In genomic region chr2:219426534-219427136, GRCh38 we compare ENCODE assay signal across 16 cellular contexts. TPM values are rescaled to one million over a fixed set of nuclear protein-coding genes. Genes with fewer than 3 reads are reported as not detected.
DNase-seq lines count a peak whose midpoint lies in the region; ATAC-seq and TF ChIP-seq lines count a peak whose summit lies in the region.
"Had no signal": no experiment of that assay in that cellular context is flagged by ENCODE, and none has a peak within 500 bp of the region (broad histone marks: within the 10 kb centered on the region; RNA-seq: fewer than 3 reads in every experiment).

No MANE protein-coding gene starts in this region.

- no peak overlapping the region for H2BK12ac ChIP-seq in neuronal stem cell (ENCODE audit: low read length)

- peak overlapping the region; percentile 90 for H2AK5ac ChIP-seq in neuronal stem cell (ENCODE audit: low read depth, low read length)

- H3K4me3 ChIP-seq in neuronal stem cell (ENCODE audit: low read length in 2 of 2) = no peak overlapping the region
- no peak overlapping the region for H3K4me3 ChIP-seq in transverse colon
- no peak overlapping the region for H3K4me3 ChIP-seq in OCI-LY7 (ENCODE audit: low read depth, low read length, poor library complexity, severe bottlenecking)

- TF ChIP-seq EP300 in transverse colon (IDR thresholded peaks at IDR 0.05; ENCODE audit: low read depth) = no peak

- H2AFZ ChIP-seq in neuronal stem cell (ENCODE audit: low read length) = no peak overlapping the region
- H2AFZ ChIP-seq in OCI-LY7 (ENCODE audit: low read length) = no peak overlapping the region

- H3K36me3 Mint-ChIP-seq in activated CD4-positive, alpha-beta memory T cell treated with anti-CD3 and anti-CD28 coated beads for 36 hours = no peaks in the 10 kb centered on the region

- no peak overlapping the region for H2BK15ac ChIP-seq in neuronal stem cell (ENCODE audit: low read length)

- no peaks in the 10 kb centered on the region for H4K20me1 ChIP-seq in OCI-LY7 (ENCODE audit: insufficient read depth, low read length)

- DNase-seq in ecto neural progenitor cell (ENCODE audit: low spot score) (peak; percentile 34), cardiac septum (ENCODE audit: low spot score) (peak; percentile 73), neuronal stem cell (ENCODE audit: low spot score) (no peak), transverse colon (peak; percentile 7), OCI-LY7 (ENCODE audit: low spot score) (no peak)
- no peak for DNase-seq in activated CD4-positive, alpha-beta memory T cell treated with anti-CD3 and anti-CD28 coated beads for 36 hours
- DNase-seq: AML-193, Caco-2, EL, NCI-H1105 treated with DMSO at 0.1 percent for 48 hours, NCI-H1694 treated with DMSO at 0.1 percent for 48 hours, NCI-H2107, NCI-H345, NCI-H69 had no signal

- no peak overlapping the region for H3K4me2 ChIP-seq in neuronal stem cell (ENCODE audit: insufficient read depth, low read length, poor library complexity, severe bottlenecking)
- no peak overlapping the region for H3K4me2 ChIP-seq in OCI-LY7 (ENCODE audit: low read length)

- no TSS peak for BruUV-seq in OCI-LY7 (replicated peaks; lab: Mats Ljungman, UMichigan)

- TF ChIP-seq CTCF in transverse colon (IDR thresholded peaks at IDR 0.05) = no peak
- no peak for TF ChIP-seq CTCF in OCI-LY7 (conservative IDR thresholded peaks at IDR 0.05; ENCODE audit: low read length)

- H3K9me3 ChIP-seq in neuronal stem cell (replicated peaks in 1 of 2; ENCODE audit: control insufficient read depth in 2 of 2, insufficient read depth in 1 of 2, low read depth in 1 of 2, low read length in 2 of 2) (no peaks in the 10 kb centered on the region), transverse colon (no peaks in the 10 kb centered on the region), OCI-LY7 (ENCODE audit: low read length) (no peaks in the 10 kb centered on the region)
- H3K9me3 ChIP-seq: Caco-2 had no signal

- H2BK5ac ChIP-seq in neuronal stem cell (ENCODE audit: low read length) = peak overlapping the region; percentile 89

- no peak overlapping the region for H3K27ac ChIP-seq in neuronal stem cell (replicated peaks; ENCODE audit: low read length)
- peak overlapping the region in 3 of 4 donors; percentile 89 to 96 (median 89) for H3K27ac ChIP-seq in transverse colon
- no peak overlapping the region for H3K27ac ChIP-seq in OCI-LY7 (ENCODE audit: low read depth, low read length, poor library complexity, severe bottlenecking)

- H3K4me1 Mint-ChIP-seq in activated CD4-positive, alpha-beta memory T cell treated with anti-CD3 and anti-CD28 coated beads for 36 hours (ENCODE audit: low read depth) = no peaks in the 10 kb centered on the region

- no peak overlapping the region for H3K27ac Mint-ChIP-seq in activated CD4-positive, alpha-beta memory T cell treated with anti-CD3 and anti-CD28 coated beads for 36 hours

- no peaks in the 10 kb centered on the region for H3K36me3 ChIP-seq in neuronal stem cell (replicated peaks in 1 of 2; ENCODE audit: control insufficient read depth in 2 of 2, insufficient read depth in 2 of 2, low read length in 2 of 2)
- H3K36me3 ChIP-seq in transverse colon = no peaks in the 10 kb centered on the region
- H3K36me3 ChIP-seq in OCI-LY7 (ENCODE audit: insufficient read depth, low read length) = no peaks in the 10 kb centered on the region

- no peak overlapping the region for H4K91ac ChIP-seq in neuronal stem cell (ENCODE audit: low read depth, low read length, poor library complexity)

- H3K9ac ChIP-seq in neuronal stem cell (ENCODE audit: low read depth, low read length, poor library complexity) = no peak overlapping the region

- H3K27me3 ChIP-seq in neuronal stem cell (ENCODE audit: control insufficient read depth in 3 of 3, insufficient read depth in 3 of 3, low read depth in 1 of 3, low read length in 3 of 3) (peaks cover 0 to 50% (median 0%) of the 10 kb centered on the region in 3 experiments), transverse colon (no peaks in the 10 kb centered on the region)

- no CpG with 5 or more reads among the region's 7 CpGs for WGBS in neuronal stem cell (ENCODE audit: extremely low coverage in 2 of 2, insufficient read length in 2 of 2, insufficient replicate concordance in 1 of 2), 2 donors
- WGBS in transverse colon (ENCODE audit: low coverage in 1 of 2), 2 donors = 60 to 69% methylated on average over 1 to 7 of the region's 7 CpGs

- H3K4ac ChIP-seq in neuronal stem cell (ENCODE audit: low read length) = no peak overlapping the region

- peak overlapping the region; percentile 85 for H3K23ac ChIP-seq in neuronal stem cell (ENCODE audit: low read depth, low read length, poor library complexity)

- no peaks in the 10 kb centered on the region for H3K79me1 ChIP-seq in neuronal stem cell (ENCODE audit: low read depth, low read length)

- intact Hi-C loops in cardiac septum (cut with DNase I) = no loop called here
- intact Hi-C loops in transverse colon (cut with DNase I; ENCODE audit: low total_unique reads) = no loop called here
- intact Hi-C loops in OCI-LY7 (cut with micrococcal nuclease; ENCODE audit: unreplicated experiment) = no loop called here
- intact Hi-C loops in activated CD4-positive, alpha-beta memory T cell treated with anti-CD3 and anti-CD28 coated beads for 36 hours (cut with micrococcal nuclease) = no loop called here

- POLR2A ChIA-PET in OCI-LY7 (lab: Charles Lee) = no interaction called here
- POLR2A ChIA-PET in activated CD4-positive, alpha-beta memory T cell treated with anti-CD3 and anti-CD28 coated beads for 36 hours (lab: Charles Lee) = no interaction called here

- H3K14ac ChIP-seq in neuronal stem cell (ENCODE audit: low read length) = no peak overlapping the region

- no peak overlapping the region for H3K4me3 Mint-ChIP-seq in activated CD4-positive, alpha-beta memory T cell treated with anti-CD3 and anti-CD28 coated beads for 36 hours

- ATAC-seq in GM21576 (IDR thresholded peaks at IDR 0.05; ENCODE audit: unreplicated experiment) = no peak
- ATAC-seq: HCT116 had no signal

- no peak for TF ChIP-seq POLR2A in transverse colon (IDR thresholded peaks at IDR 0.05)

- CTCF ChIA-PET in OCI-LY7 (lab: Charles Lee; ENCODE audit: unreplicated experiment) = no interaction called here
- CTCF ChIA-PET in activated CD4-positive, alpha-beta memory T cell treated with anti-CD3 and anti-CD28 coated beads for 36 hours (lab: Charles Lee) = no interaction called here

- H3K79me2 ChIP-seq in OCI-LY7 (ENCODE audit: insufficient read depth, low read depth, low read length) = no peaks in the 10 kb centered on the region

- no peaks in the 10 kb centered on the region for H3K9me2 ChIP-seq in OCI-LY7 (ENCODE audit: insufficient read depth, low read length)

- H2BK120ac ChIP-seq in neuronal stem cell (ENCODE audit: low read depth, low read length) = no peak overlapping the region

- H3K27me3 Mint-ChIP-seq in activated CD4-positive, alpha-beta memory T cell treated with anti-CD3 and anti-CD28 coated beads for 36 hours = peaks cover 14% of the 10 kb centered on the region

- in situ Hi-C loops in transverse colon (cut with MboI; ENCODE audit: low pct_ligation_motif_present in 1 of 4, low pct_unique_long_range_greater_than_20kb in 1 of 4, low sequenced_read_pairs in 3 of 4) = no loop called here

- H3K4me1 ChIP-seq in neuronal stem cell (ENCODE audit: control insufficient read depth in 2 of 2, insufficient read depth in 1 of 2, low read depth in 1 of 2, low read length in 2 of 2) (peaks cover 7 to 10% of the 10 kb centered on the region in 2 donors), transverse colon (peaks cover 0 to 2% (median 0%) of the 10 kb centered on the region in 4 donors), OCI-LY7 (ENCODE audit: insufficient read depth, low read length, poor library complexity, severe bottlenecking) (no peaks in the 10 kb centered on the region)

- H3K9me3 Mint-ChIP-seq in activated CD4-positive, alpha-beta memory T cell treated with anti-CD3 and anti-CD28 coated beads for 36 hours = no peaks in the 10 kb centered on the region

- H3K18ac ChIP-seq in neuronal stem cell (ENCODE audit: low read length) = peak overlapping the region; percentile 90

- no peak overlapping the region for H4K8ac ChIP-seq in neuronal stem cell (ENCODE audit: low read depth, low read length)

RNA-seq across cellular contexts. Expression of gene SPEG, which starts 8.0 kb away (rescaled TPM):
- 199 TPM for total RNA-seq in cardiac septum
- 24.0 TPM for polyA plus RNA-seq in neuronal stem cell (2013, experiment 1 of 2)
- polyA plus RNA-seq in neuronal stem cell (2013, experiment 2 of 2) = 23.9 TPM
- total RNA-seq in transverse colon = 10 to 100 TPM; 26.5 to 95.8 (median 48.5) TPM
- 0.13 TPM in 1 of 2 replicates, not detected in the other for total RNA-seq in OCI-LY7 (2014; rRNA removed; shearing (Covaris generic))
- total RNA-seq in OCI-LY7 (2022) = 0.35 and 0.46 TPM in 2 replicates
- 1 to 10 TPM; 1.1 to 1.7 TPM for total RNA-seq in activated CD4-positive, alpha-beta memory T cell treated with anti-CD3 and anti-CD28 coated beads for 36 hours

RNA-seq across cellular contexts. Expression of gene DES, which starts 8.5 kb away (rescaled TPM):
- total RNA-seq in cardiac septum = 21,230 TPM
- polyA plus RNA-seq in neuronal stem cell (2013, experiment 1 of 2) = 0.24 TPM
- polyA plus RNA-seq in neuronal stem cell (2013, experiment 2 of 2) = 0.39 TPM
- total RNA-seq in transverse colon = over 10,000 TPM in 1 of 4 donors, 1,000 to 10,000 TPM in 2, 100 to 1,000 TPM in 1; 1,000 to 12,373 (median 1,519) TPM
- total RNA-seq in OCI-LY7 (2014; rRNA removed; shearing (Covaris generic)) = not detected in 2 replicates
- not detected in 2 replicates for total RNA-seq in OCI-LY7 (2022)
- total RNA-seq in activated CD4-positive, alpha-beta memory T cell treated with anti-CD3 and anti-CD28 coated beads for 36 hours = not detected
- total RNA-seq: Caco-2 had no signal

RNA-seq across cellular contexts. Expression of gene DNPEP, which starts 38.9 kb away (rescaled TPM):
- total RNA-seq in cardiac septum (47.2 TPM), transverse colon (100 to 1,000 TPM in 2 of 4 donors, 10 to 100 TPM in 2; 61.3 to 142 (median 104) TPM), OCI-LY7 (2022) (54.2 and 63.6 TPM in 2 replicates)
- polyA plus RNA-seq in neuronal stem cell (2013, experiment 1 of 2) = 35.4 TPM
- polyA plus RNA-seq in neuronal stem cell (2013, experiment 2 of 2) = 35.1 TPM
- total RNA-seq in OCI-LY7 (2014; rRNA removed; shearing (Covaris generic)) = 39.3 and 40.5 TPM in 2 replicates
- total RNA-seq in activated CD4-positive, alpha-beta memory T cell treated with anti-CD3 and anti-CD28 coated beads for 36 hours = 10 to 100 TPM; 71.6 to 74.2 TPM

Comparison
In these comparisons a context has a peak if more than half of its experiments do, and no peak if none do; other contexts are left out.
1. DNase-seq: peak in ecto neural progenitor cell (single experiment), cardiac septum (single experiment) and transverse colon (single experiment); none in neuronal stem cell (single experiment), OCI-LY7 (single experiment) and activated CD4-positive, alpha-beta memory T cell treated with anti-CD3 and anti-CD28 coated beads for 36 hours (single experiment).
2. H3K27ac ChIP-seq: peak in transverse colon (3 of 4); none in neuronal stem cell (single experiment) and OCI-LY7 (single experiment).
3. RNA of gene SPEG, which starts 8.0 kb away (total RNA-seq): 199 TPM in cardiac septum (single experiment) and 26.5 to 95.8 TPM in transverse colon; 1.1 to 1.7 TPM in activated CD4-positive, alpha-beta memory T cell treated with anti-CD3 and anti-CD28 coated beads for 36 hours and 0.13 to 0.46 TPM in OCI-LY7; every median in the first group is over 10 times any median in the second.
4. RNA of gene DES, which starts 8.5 kb away (total RNA-seq): 21,230 TPM in cardiac septum (single experiment) and 1,000 to 12,373 TPM in transverse colon; not detected in activated CD4-positive, alpha-beta memory T cell treated with anti-CD3 and anti-CD28 coated beads for 36 hours and not detected in OCI-LY7; every median in the first group is over 100 times any median in the second.